ENCODE assay signal across 16 cellular contexts in genomic region chr19:56316728-56317127, GRCh38. TPM values are rescaled to one million over a fixed set of nuclear protein-coding genes. Genes with fewer than 3 reads are reported as not detected.
"Had no signal": no experiment of that assay in that cellular context is flagged by ENCODE, and none has a peak within 500 bp of the region (broad histone marks: within the 10 kb centered on the region; RNA-seq: fewer than 3 reads in every experiment).

No MANE protein-coding gene starts in this region.

- H3K4me3 ChIP-seq: body of pancreas, coronary artery, gastrocnemius medialis, left ventricle myocardium inferior, sigmoid colon, tibial artery, uterus had no signal

- H3K27ac ChIP-seq: coronary artery, gastrocnemius medialis, left ventricle myocardium inferior, sigmoid colon, tibial artery, uterus had no signal

- DNase-seq: activated CD4-positive, alpha-beta T cell treated with anti-CD3 and anti-CD28 coated beads, Interleukin-2, amount 50 U/mL, for 1 hour; activated CD4-positive, CD25-positive, alpha-beta regulatory T cell treated with anti-CD3 and anti-CD28 coated beads, Interleukin-2, amount 50 U/mL, for 72 hours; activated naive CD4-positive, alpha-beta T cell; activated T-cell treated with anti-CD3 and anti-CD28 coated beads for 4 hours; body of pancreas; central memory CD4-positive, alpha-beta T cell; gastrocnemius medialis; left ventricle myocardium inferior; mammary epithelial cell; sigmoid colon; stimulated activated naive CD4-positive, alpha-beta T cell treated with Interleukin-2 at 50 U/mL for 16 hours; tibial artery; uterus had no signal

- H3K27me3 ChIP-seq: body of pancreas, gastrocnemius medialis, sigmoid colon, tibial artery, uterus had no signal

- H3K36me3 ChIP-seq: uterus had no signal

- H3K9me3 ChIP-seq: body of pancreas, gastrocnemius medialis, left ventricle myocardium inferior, sigmoid colon, uterus had no signal

- ATAC-seq: body of pancreas, gastrocnemius medialis had no signal

RNA-seq across cellular contexts. Expression of gene EDDM13, which starts 44.2 kb away (rescaled TPM):
- total RNA-seq: body of pancreas, gastrocnemius medialis, kidney epithelial cell, mononuclear cell, sigmoid colon, uterus had no signal
